ENCODE assay signal across 8 cellular contexts in genomic region chr10:624605-625334, GRCh38.
DNase-seq lines count a peak whose midpoint lies in the region; ATAC-seq and TF ChIP-seq lines count a peak whose summit lies in the region.
"Had no signal": no experiment of that assay in that cellular context is flagged by ENCODE, and none has a peak within 500 bp of the region (broad histone marks: within the 10 kb centered on the region; RNA-seq: fewer than 3 reads in every experiment).

No MANE protein-coding gene starts in this region.

- ATAC-seq in HG02678 (IDR thresholded peaks at IDR 0.05; ENCODE audit: unreplicated experiment): no peak
- ATAC-seq in HG03280 (IDR thresholded peaks at IDR 0.05; ENCODE audit: unreplicated experiment): no peak

- H3K36me3 ChIP-seq in ascending aorta (no peaks in the 10 kb centered on the region), hepatocyte (replicated peaks; ENCODE audit: insufficient read depth, low read depth) (no peaks in the 10 kb centered on the region)

- peak overlapping the region; percentile 49 for H3K4me2 ChIP-seq in hepatocyte
- H3K4me2 ChIP-seq: PC-9 had no signal

- H3K9me2 ChIP-seq in hepatocyte (replicated peaks; ENCODE audit: insufficient read depth): no peaks in the 10 kb centered on the region

- H3K4me3 ChIP-seq in ascending aorta: no peak overlapping the region
- no peak overlapping the region for H3K4me3 ChIP-seq in hepatocyte
- H3K4me3 ChIP-seq: PC-9 had no signal

- DNase-seq in NCI-H1105 treated with DMSO at 0.1 percent for 48 hours (lab: John Stamatoyannopoulos, UW) (peak; percentile 49), ascending aorta (ENCODE audit: low spot score in 2 of 2) (no peak), hepatocyte (ENCODE audit: low spot score) (peak; percentile 84), renal cortical epithelial cell (ENCODE audit: low read depth) (peak; percentile 88), SW480 (ENCODE audit: low spot score) (no peak)

- intact Hi-C loops in ascending aorta (cut with DNase I): no loop called here

- H3K27ac ChIP-seq in ascending aorta: peak overlapping the region; percentile 60 to 64
- peak overlapping the region; percentile 88 for H3K27ac ChIP-seq in hepatocyte
- H3K27ac ChIP-seq: PC-9 had no signal

- TF ChIP-seq CTCF in ascending aorta (IDR thresholded peaks at IDR 0.05): no peak
- TF ChIP-seq CTCF in hepatocyte (IDR thresholded peaks at IDR 0.05; ENCODE audit: poor library complexity): no peak

- no peak overlapping the region for H2AFZ ChIP-seq in hepatocyte
- H2AFZ ChIP-seq: PC-9 had no signal

- H3K4me1 ChIP-seq in ascending aorta (peaks cover 0 to 21% of the 10 kb centered on the region in 2 donors), hepatocyte (ENCODE audit: insufficient read depth) (peaks cover 25% of the 10 kb centered on the region)

- 41% methylated on average over 34 of the region's 35 CpGs for WGBS in hepatocyte (ENCODE audit: low lambda C conversion rate, missing lambda C conversion rate)

- H3K79me2 ChIP-seq in hepatocyte: peaks cover 88% of the 10 kb centered on the region

- H4K20me1 ChIP-seq in hepatocyte (ENCODE audit: insufficient read depth, poor library complexity, severe bottlenecking): peaks cover 48% of the 10 kb centered on the region

- H3K27me3 ChIP-seq in ascending aorta (no peaks in the 10 kb centered on the region), hepatocyte (no peaks in the 10 kb centered on the region)

- H3K9me3 ChIP-seq in ascending aorta: no peaks in the 10 kb centered on the region
- no peaks in the 10 kb centered on the region for H3K9me3 ChIP-seq in hepatocyte (ENCODE audit: low read depth)

Comparison
In these comparisons a context has a peak if more than half of its experiments do, and no peak if none do; other contexts are left out.
1. DNase-seq: peak in NCI-H1105 treated with DMSO at 0.1 percent for 48 hours (single experiment), hepatocyte (single experiment) and renal cortical epithelial cell (single experiment); none in ascending aorta (0 of 2) and SW480 (single experiment).